ENCODE assay signal across 8 cellular contexts in genomic region chr14:73725116-73726024, GRCh38. TPM values are rescaled to one million over a fixed set of nuclear protein-coding genes. Genes with fewer than 3 reads are reported as not detected.
DNase-seq lines count a peak whose midpoint lies in the region; ATAC-seq and TF ChIP-seq lines count a peak whose summit lies in the region.
"Had no signal": no experiment of that assay in that cellular context is flagged by ENCODE, and none has a peak within 500 bp of the region (broad histone marks: within the 10 kb centered on the region; RNA-seq: fewer than 3 reads in every experiment).

No MANE protein-coding gene starts in this region.

- ATAC-seq in WTC11 (no peak), HG03039 (IDR thresholded peaks at IDR 0.05; ENCODE audit: unreplicated experiment) (no peak)
- ATAC-seq in CD8-positive, alpha-beta T cell: no peak
- ATAC-seq: activated CD4-positive, CD25-positive, alpha-beta regulatory T cell treated with anti-CD3 and anti-CD28 coated beads, Interleukin-2, amount 50 U/mL, for 24 hours had no signal

- H3K36me3 ChIP-seq in CD8-positive, alpha-beta T cell (ENCODE audit: insufficient read depth, low read length): peaks cover 84% of the 10 kb centered on the region

- H3K9me3 Mint-ChIP-seq in WTC11: no peaks in the 10 kb centered on the region
- H3K9me3 Mint-ChIP-seq in stimulated activated naive CD8-positive, alpha-beta T cell treated with anti-CD3 and anti-CD28 coated beads, Interleukin-15, Interleukin-2, amounts not matched to agents 100 ng/mL and 50 ng/mL, for 24 hours: no peaks in the 10 kb centered on the region
- H3K9me3 Mint-ChIP-seq in CD8-positive, alpha-beta T cell: no peaks in the 10 kb centered on the region

- H3K9me3 ChIP-seq in CD8-positive, alpha-beta T cell (ENCODE audit: low read length): no peaks in the 10 kb centered on the region

- no peak for TF ChIP-seq CTCF in WTC11 (IDR thresholded peaks at IDR 0.05)
- no peak for TF ChIP-seq CTCF in CD8-positive, alpha-beta T cell (IDR thresholded peaks at IDR 0.05)

- POLR2A ChIA-PET in WTC11 (lab: Charles Lee): interaction anchor here (0.6 kb wide), 1 partner anchor 51 kb away, joined by 5 read pairs; no protein-coding TSS in a partner anchor
- POLR2A ChIA-PET in CD8-positive, alpha-beta T cell (lab: Charles Lee): no interaction called here

- peaks cover 14% of the 10 kb centered on the region for H3K36me3 Mint-ChIP-seq in WTC11
- H3K36me3 Mint-ChIP-seq in stimulated activated naive CD8-positive, alpha-beta T cell treated with anti-CD3 and anti-CD28 coated beads, Interleukin-15, Interleukin-2, amounts not matched to agents 100 ng/mL and 50 ng/mL, for 24 hours (ENCODE audit: low read depth): peaks cover 77% of the 10 kb centered on the region
- H3K36me3 Mint-ChIP-seq in CD8-positive, alpha-beta T cell: peaks cover 87% of the 10 kb centered on the region

- CTCF ChIA-PET in WTC11 (lab: Charles Lee): interaction anchor here (5.4 to 5.6 kb wide), 2 partner anchors 17 to 33 kb away, joined by 74 to 128 read pairs; a partner anchor contains a TSS
- CTCF ChIA-PET in CD8-positive, alpha-beta T cell (lab: Charles Lee): interaction anchor here (10.0 kb wide), 1 partner anchor 102 kb away, joined by 186 read pairs; no protein-coding TSS in a partner anchor

- H3K27me3 Mint-ChIP-seq in WTC11 (ENCODE audit: low read depth): no peaks in the 10 kb centered on the region
- H3K27me3 Mint-ChIP-seq in stimulated activated naive CD8-positive, alpha-beta T cell treated with anti-CD3 and anti-CD28 coated beads, Interleukin-15, Interleukin-2, amounts not matched to agents 100 ng/mL and 50 ng/mL, for 24 hours: no peaks in the 10 kb centered on the region
- no peaks in the 10 kb centered on the region for H3K27me3 Mint-ChIP-seq in CD8-positive, alpha-beta T cell (ENCODE audit: low read depth)

- intact Hi-C loops in CD8-positive, alpha-beta T cell (cut with DNase I, micrococcal nuclease): loop anchor here in 1 of 2 experiments (5.0 kb wide), 1 partner anchor 222 kb away; no protein-coding TSS in a partner anchor

- peaks cover 44% of the 10 kb centered on the region for H3K4me1 Mint-ChIP-seq in WTC11
- peaks cover 48% of the 10 kb centered on the region for H3K4me1 Mint-ChIP-seq in stimulated activated naive CD8-positive, alpha-beta T cell treated with anti-CD3 and anti-CD28 coated beads, Interleukin-15, Interleukin-2, amounts not matched to agents 100 ng/mL and 50 ng/mL, for 24 hours (ENCODE audit: low read depth)
- peaks cover 11% of the 10 kb centered on the region for H3K4me1 Mint-ChIP-seq in CD8-positive, alpha-beta T cell (ENCODE audit: low read depth)

- DNase-seq in HCEC 1CT: peak; percentile 9
- DNase-seq in WTC11 (ENCODE audit: low spot score): no peak
- DNase-seq in glomerular visceral epithelial cell (ENCODE audit: extremely low spot score): peak; percentile 47
- DNase-seq in GM19240 (ENCODE audit: insufficient read length, low spot score): no peak
- no peak for DNase-seq in CD8-positive, alpha-beta T cell

- no peak overlapping the region for H3K4me3 ChIP-seq in CD8-positive, alpha-beta T cell (ENCODE audit: low read depth, low read length)

- no peak overlapping the region for H3K27ac ChIP-seq in CD8-positive, alpha-beta T cell (ENCODE audit: low read depth, low read length)

- H3K4me3 Mint-ChIP-seq in WTC11: no peak overlapping the region
- no peak overlapping the region for H3K4me3 Mint-ChIP-seq in stimulated activated naive CD8-positive, alpha-beta T cell treated with anti-CD3 and anti-CD28 coated beads, Interleukin-15, Interleukin-2, amounts not matched to agents 100 ng/mL and 50 ng/mL, for 24 hours
- no peak overlapping the region for H3K4me3 Mint-ChIP-seq in CD8-positive, alpha-beta T cell

- no peaks in the 10 kb centered on the region for H3K4me1 ChIP-seq in CD8-positive, alpha-beta T cell (ENCODE audit: insufficient read depth, low read length)

- H3K27ac Mint-ChIP-seq in WTC11: peak overlapping the region; percentile 72; the same call in 1 of the 2 replicates
- peak overlapping the region; percentile 84 for H3K27ac Mint-ChIP-seq in stimulated activated naive CD8-positive, alpha-beta T cell treated with anti-CD3 and anti-CD28 coated beads, Interleukin-15, Interleukin-2, amounts not matched to agents 100 ng/mL and 50 ng/mL, for 24 hours
- no peak overlapping the region for H3K27ac Mint-ChIP-seq in CD8-positive, alpha-beta T cell

- H3K27me3 ChIP-seq in CD8-positive, alpha-beta T cell (ENCODE audit: insufficient read depth, low read length): no peaks in the 10 kb centered on the region

TF ChIP-seq in WTC11, 78 proteins besides CTCF, POLR2A, EP300 and RAD21 (continues in another document):
- TF ChIP-seq, protein P1, sequence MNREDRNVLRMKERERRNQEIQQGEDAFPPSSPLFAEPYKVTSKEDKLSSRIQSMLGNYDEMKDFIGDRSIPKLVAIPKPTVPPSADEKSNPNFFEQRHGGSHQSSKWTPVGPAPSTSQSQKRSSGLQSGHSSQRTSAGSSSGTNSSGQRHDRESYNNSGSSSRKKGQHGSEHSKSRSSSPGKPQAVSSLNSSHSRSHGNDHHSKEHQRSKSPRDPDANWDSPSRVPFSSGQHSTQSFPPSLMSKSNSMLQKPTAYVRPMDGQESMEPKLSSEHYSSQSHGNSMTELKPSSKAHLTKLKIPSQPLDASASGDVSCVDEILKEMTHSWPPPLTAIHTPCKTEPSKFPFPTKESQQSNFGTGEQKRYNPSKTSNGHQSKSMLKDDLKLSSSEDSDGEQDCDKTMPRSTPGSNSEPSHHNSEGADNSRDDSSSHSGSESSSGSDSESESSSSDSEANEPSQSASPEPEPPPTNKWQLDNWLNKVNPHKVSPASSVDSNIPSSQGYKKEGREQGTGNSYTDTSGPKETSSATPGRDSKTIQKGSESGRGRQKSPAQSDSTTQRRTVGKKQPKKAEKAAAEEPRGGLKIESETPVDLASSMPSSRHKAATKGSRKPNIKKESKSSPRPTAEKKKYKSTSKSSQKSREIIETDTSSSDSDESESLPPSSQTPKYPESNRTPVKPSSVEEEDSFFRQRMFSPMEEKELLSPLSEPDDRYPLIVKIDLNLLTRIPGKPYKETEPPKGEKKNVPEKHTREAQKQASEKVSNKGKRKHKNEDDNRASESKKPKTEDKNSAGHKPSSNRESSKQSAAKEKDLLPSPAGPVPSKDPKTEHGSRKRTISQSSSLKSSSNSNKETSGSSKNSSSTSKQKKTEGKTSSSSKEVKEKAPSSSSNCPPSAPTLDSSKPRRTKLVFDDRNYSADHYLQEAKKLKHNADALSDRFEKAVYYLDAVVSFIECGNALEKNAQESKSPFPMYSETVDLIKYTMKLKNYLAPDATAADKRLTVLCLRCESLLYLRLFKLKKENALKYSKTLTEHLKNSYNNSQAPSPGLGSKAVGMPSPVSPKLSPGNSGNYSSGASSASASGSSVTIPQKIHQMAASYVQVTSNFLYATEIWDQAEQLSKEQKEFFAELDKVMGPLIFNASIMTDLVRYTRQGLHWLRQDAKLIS (CRISPR knock-in tag; IDR thresholded peaks at IDR 0.05; ENCODE audit: borderline replicate concordance): no peak
- TF ChIP-seq ZBTB21 (CRISPR knock-in tag; IDR thresholded peaks at IDR 0.05; ENCODE audit: borderline replicate concordance) (no peak), ZNF232 (CRISPR knock-in tag; IDR thresholded peaks at IDR 0.05) (no peak), CREB1 (CRISPR knock-in tag; IDR thresholded peaks at IDR 0.05) (no peak), TEAD1 (CRISPR knock-in tag; IDR thresholded peaks at IDR 0.05) (no peak), NFE2L1 (CRISPR knock-in tag; IDR thresholded peaks at IDR 0.05) (no peak), ZNF281 (CRISPR knock-in tag; IDR thresholded peaks at IDR 0.05) (no peak)
- TF ChIP-seq, protein P2, sequence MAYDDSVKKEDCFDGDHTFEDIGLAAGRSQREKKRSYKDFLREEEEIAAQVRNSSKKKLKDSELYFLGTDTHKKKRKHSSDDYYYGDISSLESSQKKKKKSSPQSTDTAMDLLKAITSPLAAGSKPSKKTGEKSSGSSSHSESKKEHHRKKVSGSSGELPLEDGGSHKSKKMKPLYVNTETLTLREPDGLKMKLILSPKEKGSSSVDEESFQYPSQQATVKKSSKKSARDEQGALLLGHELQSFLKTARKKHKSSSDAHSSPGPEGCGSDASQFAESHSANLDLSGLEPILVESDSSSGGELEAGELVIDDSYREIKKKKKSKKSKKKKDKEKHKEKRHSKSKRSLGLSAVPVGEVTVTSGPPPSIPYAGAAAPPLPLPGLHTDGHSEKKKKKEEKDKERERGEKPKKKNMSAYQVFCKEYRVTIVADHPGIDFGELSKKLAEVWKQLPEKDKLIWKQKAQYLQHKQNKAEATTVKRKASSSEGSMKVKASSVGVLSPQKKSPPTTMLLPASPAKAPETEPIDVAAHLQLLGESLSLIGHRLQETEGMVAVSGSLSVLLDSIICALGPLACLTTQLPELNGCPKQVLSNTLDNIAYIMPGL (CRISPR knock-in tag; IDR thresholded peaks at IDR 0.05): no peak
- TF ChIP-seq, protein P3, sequence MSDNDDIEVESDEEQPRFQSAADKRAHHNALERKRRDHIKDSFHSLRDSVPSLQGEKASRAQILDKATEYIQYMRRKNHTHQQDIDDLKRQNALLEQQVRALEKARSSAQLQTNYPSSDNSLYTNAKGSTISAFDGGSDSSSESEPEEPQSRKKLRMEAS (CRISPR knock-in tag; IDR thresholded peaks at IDR 0.05): no peak

RNA-seq across cellular contexts. Expression of gene PNMA1, which starts 11.2 kb away (rescaled TPM):
- 46.0 to 50.2 TPM (median 49.6 TPM) in 3 replicates for total RNA-seq in WTC11 (2021)
- 10 to 100 TPM; 39.4 to 39.8 TPM for total RNA-seq in CD8-positive, alpha-beta T cell

Comparison
In these comparisons a context has a peak if more than half of its experiments do, and no peak if none do; other contexts are left out.
1. DNase-seq: peak in HCEC 1CT (single experiment) and glomerular visceral epithelial cell (single experiment); none in WTC11 (single experiment), GM19240 (single experiment) and CD8-positive, alpha-beta T cell (0 of 7).